8 cellular contexts compared by ENCODE assay signal in genomic region chr10:13528875-13529713, GRCh38. TPM values are rescaled to one million over a fixed set of nuclear protein-coding genes. Genes with fewer than 3 reads are reported as not detected.
DNase-seq lines count a peak whose midpoint lies in the region; ATAC-seq and TF ChIP-seq lines count a peak whose summit lies in the region.

Gene BEND7, minus strand, starts transcription at chr10:13529014. Its CDS starts 481 bp downstream, at chr10:13528533.

- no peaks in the 10 kb centered on the region for H3K36me3 Mint-ChIP-seq in WTC11

- DNase-seq in ACHN (peak; percentile 63), GM13976 (ENCODE audit: low spot score) (peak; percentile 74), WTC11 (ENCODE audit: low spot score) (peak; percentile 32), foreskin keratinocyte (no peak), GM19240 (ENCODE audit: insufficient read length, low spot score) (no peak)

- H3K4me3 Mint-ChIP-seq in WTC11 = peak within 1 kb of the TSS; percentile 75

- H4K20me1 ChIP-seq in neural cell (ENCODE audit: insufficient read depth) = no peaks in the 10 kb centered on the region

- H3K4me1 Mint-ChIP-seq in WTC11 = peaks cover 36% of the 10 kb centered on the region

- no peaks in the 10 kb centered on the region for H3K79me2 ChIP-seq in neural cell (replicated peaks; ENCODE audit: insufficient read depth, low read length)

- no peak within 1 kb of the TSS; the same call in 1 of the 2 replicates for H3K27ac Mint-ChIP-seq in WTC11

- peak within 1 kb of the TSS; percentile 4 for H2AFZ ChIP-seq in neural cell (ENCODE audit: low read depth, low read length)

- H3K36me3 ChIP-seq in neural cell (ENCODE audit: insufficient read depth, low read length) = no peaks in the 10 kb centered on the region

- peaks cover 8% of the 10 kb centered on the region for H3K4me1 ChIP-seq in foreskin keratinocyte

- in situ Hi-C loops in ACHN (cut with HindIII; ENCODE audit: low pct_ligation_motif_present, low pct_unique_long_range_greater_than_20kb, low sequenced_read_pairs) (no loop called here), GM13976 (cut with MboI; ENCODE audit: low sequenced_read_pairs, unreplicated experiment) (no loop called here)

- H3K4me3 ChIP-seq in neural cell (ENCODE audit: low read length) = peak within 1 kb of the TSS; percentile 66

- H3K9me2 ChIP-seq in neural cell (ENCODE audit: insufficient read depth, low read length) = no peaks in the 10 kb centered on the region

- POLR2A ChIA-PET in WTC11 (lab: Charles Lee) = no interaction called here

- ATAC-seq in WTC11 (peak; percentile 63), foreskin keratinocyte (peak; percentile 49), GM21619 (IDR thresholded peaks at IDR 0.05; ENCODE audit: unreplicated experiment) (no peak), HG03521 (IDR thresholded peaks at IDR 0.05; ENCODE audit: unreplicated experiment) (no peak)

- CTCF ChIA-PET in WTC11 (lab: Charles Lee) = interaction anchor here (1.0 to 2.1 kb wide), 3 partner anchors 12 to 157 kb away, joined by 3 to 9 read pairs (median 9); no protein-coding TSS in a partner anchor

- peaks cover 39% of the 10 kb centered on the region for H3K27me3 Mint-ChIP-seq in WTC11 (ENCODE audit: low read depth)

- peaks cover 2% of the 10 kb centered on the region for H3F3A ChIP-seq in neural cell (ENCODE audit: insufficient read depth, low read length, poor library complexity, severe bottlenecking)

- no peak for TF ChIP-seq RAD21 in neural cell (conservative IDR thresholded peaks at IDR 0.05)

- peak within 1 kb of the TSS; percentile 54 for H3K9ac ChIP-seq in neural cell (ENCODE audit: low read length)

- no peaks in the 10 kb centered on the region for H3K9me3 ChIP-seq in neural cell (ENCODE audit: low read length)

- no peak for TF ChIP-seq EP300 in neural cell (conservative IDR thresholded peaks at IDR 0.05; ENCODE audit: poor library complexity, severe bottlenecking)

- H3K27me3 ChIP-seq in foreskin keratinocyte (peaks cover 40% of the 10 kb centered on the region), neural cell (ENCODE audit: insufficient read depth, low read depth, low read length) (peaks cover 27% of the 10 kb centered on the region)

- no peak within 1 kb of the TSS for H3K27ac ChIP-seq in foreskin keratinocyte
- H3K27ac ChIP-seq in neural cell (ENCODE audit: low read length) = no peak within 1 kb of the TSS

- no peaks in the 10 kb centered on the region for H3K9me3 Mint-ChIP-seq in WTC11

- H3K4me2 ChIP-seq in neural cell (ENCODE audit: low read length) = peak within 1 kb of the TSS; percentile 19

- TF ChIP-seq CTCF in GM13976 (IDR thresholded peaks at IDR 0.05; ENCODE audit: borderline replicate concordance, control extremely low read depth, extremely low read depth, insufficient read depth, missing control alignments) = no peak
- TF ChIP-seq CTCF in WTC11 (IDR thresholded peaks at IDR 0.05) = no peak
- TF ChIP-seq CTCF in foreskin keratinocyte (conservative IDR thresholded peaks at IDR 0.05) = no peak
- TF ChIP-seq CTCF in neural cell (IDR thresholded peaks at IDR 0.05; ENCODE audit: poor library complexity, severe bottlenecking) = no peak

TF ChIP-seq in WTC11, 78 proteins besides CTCF, POLR2A, EP300 and RAD21 (continues in another document):
- TF ChIP-seq NR2C2 (CRISPR knock-in tag; IDR thresholded peaks at IDR 0.05) (no peak), NFYB (CRISPR knock-in tag; conservative IDR thresholded peaks at IDR 0.05; ENCODE audit: low read depth) (no peak), PRDM15 (CRISPR knock-in tag; IDR thresholded peaks at IDR 0.05) (no peak), RELA (CRISPR knock-in tag; IDR thresholded peaks at IDR 0.05; ENCODE audit: borderline replicate concordance) (no peak)

TF ChIP-seq in neural cell, 6 proteins besides CTCF, POLR2A, EP300 and RAD21:
- no peak for TF ChIP-seq REST (IDR thresholded peaks at IDR 0.05; ENCODE audit: borderline replicate concordance)
- TF ChIP-seq MXI1 (conservative IDR thresholded peaks at IDR 0.05; ENCODE audit: poor library complexity, severe bottlenecking) = no peak
- no peak for TF ChIP-seq SMC3 (conservative IDR thresholded peaks at IDR 0.05; ENCODE audit: poor library complexity)
- TF ChIP-seq TAF1 (IDR thresholded peaks at IDR 0.05; ENCODE audit: low read depth) = no peak
- TF ChIP-seq POLR2AphosphoS5 (IDR thresholded peaks at IDR 0.05) = no peak
- TF ChIP-seq EZH2 (IDR thresholded peaks at IDR 0.05; ENCODE audit: borderline replicate concordance, insufficient read depth, low read length, poor library complexity, severe bottlenecking) = no peak

RNA-seq across cellular contexts. Expression of gene BEND7, which starts in this region (rescaled TPM):
- 12.8 to 15.8 TPM (median 13.4 TPM) in 3 replicates for total RNA-seq in WTC11 (2021)
- total RNA-seq in foreskin keratinocyte = 0.99 and 3.0 TPM in 2 replicates
- polyA plus RNA-seq in foreskin keratinocyte = 0.72 and 1.4 TPM in 2 replicates
- 4.5 and 5.1 TPM in 2 replicates for polyA plus RNA-seq in neural cell
- 9.3 TPM in 2 replicates for polyA minus RNA-seq in neural cell

Comparison
In these comparisons a context has a peak if more than half of its experiments do, and no peak if none do; other contexts are left out.
1. DNase-seq: peak in ACHN (single experiment), GM13976 (single experiment) and WTC11 (single experiment); none in foreskin keratinocyte (0 of 2) and GM19240 (single experiment).
2. ATAC-seq: peak in WTC11 (single experiment) and foreskin keratinocyte (single experiment); none in GM21619 (single experiment) and HG03521 (single experiment).